ENCODE assay signal across 14 cellular contexts in the genomic region with DNA sequence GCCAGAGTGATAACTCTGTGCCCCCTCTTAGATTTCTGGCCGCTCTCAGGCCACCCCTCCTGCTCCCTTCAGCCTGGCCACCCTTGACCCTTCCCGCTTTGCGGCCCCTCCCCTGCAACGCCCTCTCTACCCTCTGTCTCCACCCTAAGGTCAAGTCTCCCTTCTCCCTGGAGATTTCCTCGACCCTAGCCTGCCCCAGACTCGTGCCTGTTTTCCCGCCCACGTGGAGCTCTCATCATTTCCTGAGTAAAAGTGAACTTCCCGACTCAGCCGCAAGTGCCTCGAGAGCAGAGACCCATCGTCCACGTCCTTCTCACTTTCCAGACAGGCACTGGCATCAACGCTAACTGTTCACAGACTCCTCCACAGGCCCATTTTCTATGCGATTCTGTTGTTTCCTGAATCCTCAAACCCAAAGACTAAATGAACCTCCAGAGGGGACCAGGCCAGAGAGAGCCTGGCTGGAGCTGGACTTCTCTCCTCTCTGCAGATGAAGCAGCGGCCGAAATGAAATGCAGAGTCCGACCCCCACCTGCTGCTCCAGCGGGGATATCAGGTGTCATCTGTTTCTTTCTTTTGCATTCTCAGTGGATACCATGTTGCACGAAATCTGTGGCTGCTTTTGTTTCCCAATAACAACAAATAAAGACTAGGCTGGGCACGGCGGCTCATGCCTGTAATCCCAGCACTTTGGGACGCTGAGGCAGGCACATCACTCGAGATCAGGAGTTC. TPM values are rescaled to one million over a fixed set of nuclear protein-coding genes. Genes with fewer than 3 reads are reported as not detected.
DNase-seq lines count a peak whose midpoint lies in the region; TF ChIP-seq lines count a peak whose summit lies in the region.
"Had no signal": no experiment of that assay in that cellular context is flagged by ENCODE, and none has a peak within 500 bp of the region (broad histone marks: within the 10 kb centered on the region; RNA-seq: fewer than 3 reads in every experiment).

No MANE protein-coding gene starts in this region.

- H3K4me2 ChIP-seq in BLaER1 treated with 17β-estradiol and CSF1 and Interleukin-3, amounts not matched to agents 10 nM and 100 nM, result peak overlapping the region; percentile 48 to 83 (median 67)
- H3K4me2 ChIP-seq: SK-N-SH had no signal

- H3K27ac Mint-ChIP-seq in brain (peak overlapping the region in 3 of 5 experiments; percentile 12 to 76 (median 32)), mesothelial cell of epicardium (no peak overlapping the region)
- H3K27ac Mint-ChIP-seq: activated B cell treated with CpG ODN at 0.5 μM for 24 hours had no signal

- H3K36me3 Mint-ChIP-seq in brain (no peaks in the 10 kb centered on the region), mesothelial cell of epicardium (no peaks in the 10 kb centered on the region)

- no peak overlapping the region; a peak in 1 of 22 replicates for H3K9ac ChIP-seq in BLaER1 treated with 17β-estradiol and CSF1 and Interleukin-3, amounts not matched to agents 10 nM and 100 nM
- H3K9ac ChIP-seq: SK-N-SH had no signal

- H3K27me3 ChIP-seq in BLaER1 treated with 17β-estradiol and CSF1 and Interleukin-3, amounts not matched to agents 10 nM and 100 nM, result peaks cover under 1 to 36% (median 12%) of the 10 kb centered on the region in 11 experiments; a peak in 18 of 22 replicates
- H3K27me3 ChIP-seq in breast epithelium, result peaks cover 0 to 8% of the 10 kb centered on the region in 2 donors

- H3K4me1 ChIP-seq in BLaER1 treated with 17β-estradiol and CSF1 and Interleukin-3, amounts not matched to agents 10 nM and 100 nM, result peaks cover 14 to 74% (median 71%) of the 10 kb centered on the region in 10 experiments
- no peaks in the 10 kb centered on the region for H3K4me1 ChIP-seq in breast epithelium

- H3K4me1 Mint-ChIP-seq in brain, result peaks cover 46% of the 10 kb centered on the region
- peaks cover 6% of the 10 kb centered on the region for H3K4me1 Mint-ChIP-seq in mesothelial cell of epicardium
- H3K4me1 Mint-ChIP-seq: activated B cell treated with CpG ODN at 0.5 μM for 24 hours had no signal

- DNase-seq in NCI-H2171 treated with DMSO at 0.1 percent for 48 hours (lab: John Stamatoyannopoulos, UW) (peak; percentile 62), NCI-H2171 (lab: John Stamatoyannopoulos, UW) (no peak), lung microvascular endothelial cell (ENCODE audit: low read depth in 2 of 2) (peak; percentile 18 to 43), breast epithelium (ENCODE audit: low spot score in 2 of 2) (no peak), mesothelial cell of epicardium (ENCODE audit: low spot score in 2 of 2, unreplicated experiment in 2 of 2) (no peak), germinal center (ENCODE audit: low spot score) (no peak)
- DNase-seq: activated B cell treated with CpG ODN at 0.5 μM for 24 hours, activated gamma-delta T cell treated with Interleukin-2 at 50 U/mL for 16 hours, NCI-H82, sigmoid colon, SK-N-SH, tibial artery had no signal

- intact Hi-C loops in breast epithelium (cut with DNase I; ENCODE audit: low total_unique reads), result no loop called here

- peaks cover 0 to 11% (median 0%) of the 10 kb centered on the region in 11 experiments; a peak in 8 of 22 replicates for H3K9me3 ChIP-seq in BLaER1 treated with 17β-estradiol and CSF1 and Interleukin-3, amounts not matched to agents 10 nM and 100 nM (replicated peaks in 1 of 11)
- H3K9me3 ChIP-seq in breast epithelium, result no peaks in the 10 kb centered on the region
- H3K9me3 ChIP-seq: sigmoid colon, SK-N-SH, tibial artery had no signal

- peaks cover 0 to 17% (median 0%) of the 10 kb centered on the region in 11 experiments; a peak in 5 of 22 replicates for H4K20me1 ChIP-seq in BLaER1 treated with 17β-estradiol and CSF1 and Interleukin-3, amounts not matched to agents 10 nM and 100 nM

- peaks cover 4% of the 10 kb centered on the region for H3K27me3 Mint-ChIP-seq in brain
- peaks cover 24% of the 10 kb centered on the region for H3K27me3 Mint-ChIP-seq in mesothelial cell of epicardium (ENCODE audit: low read depth)

- TF ChIP-seq CTCF in brain (conservative IDR thresholded peaks at IDR 0.05) (no peak), breast epithelium (IDR thresholded peaks at IDR 0.05) (no peak), mesothelial cell of epicardium (IDR thresholded peaks at IDR 0.05; ENCODE audit: unreplicated experiment) (no peak)

- peak overlapping the region in 8 of 11 experiments; percentile 15 to 64 (median 36); a peak in 10 of 22 replicates for H3K27ac ChIP-seq in BLaER1 treated with 17β-estradiol and CSF1 and Interleukin-3, amounts not matched to agents 10 nM and 100 nM
- no peak overlapping the region for H3K27ac ChIP-seq in breast epithelium
- H3K27ac ChIP-seq: sigmoid colon, tibial artery had no signal

- H3K36me3 ChIP-seq in BLaER1 treated with 17β-estradiol and CSF1 and Interleukin-3, amounts not matched to agents 10 nM and 100 nM, result 0 out of 22 replicates have a peak, but pooled peaks cover 0 to 4% (median 0%) of the 10 kb centered on the region in 11 experiments
- no peaks in the 10 kb centered on the region for H3K36me3 ChIP-seq in breast epithelium
- H3K36me3 ChIP-seq: sigmoid colon, tibial artery had no signal

- H3K4me3 Mint-ChIP-seq in brain (peak overlapping the region in 1 of 5 experiments; percentile 2), mesothelial cell of epicardium (no peak overlapping the region)
- H3K4me3 Mint-ChIP-seq: activated B cell treated with CpG ODN at 0.5 μM for 24 hours had no signal

- no peak for TF ChIP-seq POLR2A in breast epithelium (IDR thresholded peaks at IDR 0.05)

- H3K4me3 ChIP-seq in BLaER1 treated with 17β-estradiol and CSF1 and Interleukin-3, amounts not matched to agents 10 nM and 100 nM, result no peak overlapping the region
- no peak overlapping the region for H3K4me3 ChIP-seq in breast epithelium
- H3K4me3 ChIP-seq: sigmoid colon, tibial artery had no signal

- H3K9me3 Mint-ChIP-seq in brain (peaks cover 0 to 5% (median 0%) of the 10 kb centered on the region in 5 experiments), mesothelial cell of epicardium (no peaks in the 10 kb centered on the region)
- H3K9me3 Mint-ChIP-seq: activated B cell treated with CpG ODN at 0.5 μM for 24 hours had no signal

RNA-seq across cellular contexts. Expression of a gene that starts 52.5 kb away (rescaled TPM):
- polyA plus RNA-seq in brain (ENCODE audit: insufficient read depth, low read depth, low replicate concordance), result 4.3 TPM
- total RNA-seq in lung microvascular endothelial cell, result 0.22 and 0.40 TPM in 2 replicates
- total RNA-seq in breast epithelium, result 10 to 100 TPM in 2 of 3 donors, 1 to 10 TPM in 1; 3.8 to 19.6 (median 14.1) TPM
- total RNA-seq in mesothelial cell of epicardium, result 0.20 to 0.23 TPM (median 0.22 TPM) in 3 replicates
- total RNA-seq: activated B cell treated with CpG ODN at 0.5 μM for 24 hours had no signal

RNA-seq across cellular contexts. Expression of a gene that starts 57.4 kb away (rescaled TPM):
- 18.6 TPM for polyA plus RNA-seq in brain (ENCODE audit: insufficient read depth, low read depth, low replicate concordance)
- total RNA-seq in lung microvascular endothelial cell (8.5 and 14.3 TPM in 2 replicates), breast epithelium (10 to 100 TPM; 28.3 to 66.6 (median 55.7) TPM), mesothelial cell of epicardium (63.8 to 74.5 TPM (median 71.2 TPM) in 3 replicates)

Comparison
In these comparisons a context has a peak if more than half of its experiments do, and no peak if none do; other contexts are left out.
1. DNase-seq: peak in NCI-H2171 treated with DMSO at 0.1 percent for 48 hours (single experiment) and lung microvascular endothelial cell (2 of 2); none in NCI-H2171 (single experiment), breast epithelium (0 of 2), mesothelial cell of epicardium (0 of 2) and germinal center (single experiment).
2. H3K27ac ChIP-seq: peak in BLaER1 treated with 17β-estradiol and CSF1 and Interleukin-3, amounts not matched to agents 10 nM and 100 nM (8 of 11); none in breast epithelium (0 of 2).